ENCODE assay signal across 39 cellular contexts in genomic region chr20:17738154-17738553, GRCh38. TPM values are rescaled to one million over a fixed set of nuclear protein-coding genes. Genes with fewer than 3 reads are reported as not detected.
"Had no signal": no experiment of that assay in that cellular context is flagged by ENCODE, and none has a peak within 500 bp of the region (broad histone marks: within the 10 kb centered on the region; RNA-seq: fewer than 3 reads in every experiment).

No MANE protein-coding gene starts in this region.

- H3K9me3 ChIP-seq: MG63 had no signal

- H3K36me3 ChIP-seq: MG63 had no signal

- H3K4me3 ChIP-seq: MG63 had no signal

- DNase-seq: Karpas-422, Kasumi-1, MG63, MM.1S, MV-4-11, NCI-H1048, NCI-H1092, NCI-H1092 treated with DMSO at 0.1 percent for 48 hours, NCI-H1105, NCI-H1105 treated with DMSO at 0.1 percent for 48 hours, NCI-H1417, NCI-H1417 treated with DMSO at 0.1 percent for 48 hours, NCI-H1436, NCI-H1436 treated with DMSO at 0.1 percent for 48 hours, NCI-H146, NCI-H1694, NCI-H1694 treated with DMSO at 0.1 percent for 48 hours, NCI-H187, NCI-H187 treated with DMSO at 0.1 percent for 48 hours, NCI-H1930, NCI-H2029, NCI-H2029 treated with DMSO at 0.1 percent for 48 hours, NCI-H2081, NCI-H2081 treated with DMSO at 0.1 percent for 48 hours, NCI-H2107, NCI-H2171, NCI-H2171 treated with DMSO at 0.1 percent for 48 hours, NCI-H2227 treated with DMSO at 0.1 percent for 48 hours, NCI-H226, NCI-H345, NCI-H446, NCI-H446 treated with DMSO at 0.1 percent for 48 hours, NCI-H510A, NCI-H510A treated with DMSO at 0.1 percent for 48 hours, NCI-H524 had no signal

- H3K27me3 ChIP-seq: MG63 had no signal

RNA-seq across cellular contexts. Expression of gene BANF2, which starts 38.4 kb away (rescaled TPM):
- total RNA-seq: LHCN-M2, M059J, MCF 10A, NCI-H460 had no signal
